In genomic region chr13:112697756-112698655, GRCh38 we compare ENCODE assay signal across 17 cellular contexts. TPM values are rescaled to one million over a fixed set of nuclear protein-coding genes. Genes with fewer than 3 reads are reported as not detected.
DNase-seq lines count a peak whose midpoint lies in the region; ATAC-seq and TF ChIP-seq lines count a peak whose summit lies in the region.
"Had no signal": no experiment of that assay in that cellular context is flagged by ENCODE, and none has a peak within 500 bp of the region (broad histone marks: within the 10 kb centered on the region; RNA-seq: fewer than 3 reads in every experiment).

No MANE protein-coding gene starts in this region.

- WGBS in lung, 2 donors: 61 to 79% methylated on average over 19 of the region's 19 CpGs

- no peak overlapping the region for H3K27ac ChIP-seq in coronary artery
- peak overlapping the region; percentile 14 to 72 for H3K27ac ChIP-seq in lung (ENCODE audit: low read depth in 1 of 2, low read length in 1 of 2)
- H3K27ac ChIP-seq: A549, brain microvascular endothelial cell, SJCRH30 had no signal

- no peaks in the 10 kb centered on the region for H3K9me3 ChIP-seq in lung (ENCODE audit: control insufficient read depth in 2 of 2, insufficient read depth in 1 of 2, low read length in 1 of 2)
- H3K9me3 ChIP-seq: A549, SJCRH30, upper lobe of right lung had no signal

- peaks cover 30% of the 10 kb centered on the region for H3K36me3 Mint-ChIP-seq in activated T-cell treated with anti-CD3 and anti-CD28 coated beads, Interleukin-2, amount 50 U/mL, for 24 hours (ENCODE audit: low read depth)
- H3K36me3 Mint-ChIP-seq in type B pancreatic cell (peaks cover 7% of the 10 kb centered on the region), chondrocyte (ENCODE audit: low read depth) (peaks cover 2% of the 10 kb centered on the region)

- peak overlapping the region; percentile 11 for H3K27ac Mint-ChIP-seq in activated T-cell treated with anti-CD3 and anti-CD28 coated beads, Interleukin-2, amount 50 U/mL, for 24 hours
- H3K27ac Mint-ChIP-seq in type B pancreatic cell (peak overlapping the region; percentile 81), chondrocyte (ENCODE audit: unreplicated experiment) (no peak overlapping the region)

- H3K27me3 Mint-ChIP-seq in activated T-cell treated with anti-CD3 and anti-CD28 coated beads, Interleukin-2, amount 50 U/mL, for 24 hours: no peaks in the 10 kb centered on the region
- H3K27me3 Mint-ChIP-seq in type B pancreatic cell (no peaks in the 10 kb centered on the region), chondrocyte (ENCODE audit: low read depth) (no peaks in the 10 kb centered on the region)

- DNase-seq in activated T-cell treated with anti-CD3 and anti-CD28 coated beads, Interleukin-2, amount 50 U/mL, for 24 hours: peak; percentile 21
- DNase-seq in activated T-cell treated with anti-CD3 and anti-CD28 coated beads, Interleukin-2, amount 50 U/mL, for 1 hour: no peak
- DNase-seq in coronary artery (ENCODE audit: low spot score): peak; percentile 50
- DNase-seq in lung (ENCODE audit: low spot score): no peak
- no peak for DNase-seq in type B pancreatic cell (ENCODE audit: extremely low spot score, unreplicated experiment)
- DNase-seq in chondrocyte (ENCODE audit: low spot score): no peak
- DNase-seq in HT-29 (ENCODE audit: low spot score): no peak
- DNase-seq in SIG-M5 treated with dmso at 0.1 percent for 504 hours (lab: John Stamatoyannopoulos, UW; ENCODE audit: unreplicated experiment): no peak
- DNase-seq: brain microvascular endothelial cell; effector CD4-positive, alpha-beta T cell; NCI-H2107; retina; SJCRH30; stimulated activated CD4-positive, alpha-beta T cell treated with anti-CD3 and anti-CD28 coated beads, Interleukin-2, amount 100 ng/mL, for 24 hours; stimulated activated CD8-positive, alpha-beta memory T cell treated with anti-CD3 and anti-CD28 coated beads, Interleukin-4, amount 100 ng/mL, for 48 hours; upper lobe of right lung had no signal

- peaks cover 6 to 22% of the 10 kb centered on the region in 2 donors for H3K4me1 ChIP-seq in lung (ENCODE audit: control insufficient read depth in 2 of 2, insufficient read depth in 2 of 2, low read length in 2 of 2)
- H3K4me1 ChIP-seq: A549, SJCRH30 had no signal

- no peak for ATAC-seq in lung (ENCODE audit: insufficient read depth, low FRiP score)
- ATAC-seq: A549, upper lobe of right lung had no signal

- H3K4me3 ChIP-seq in coronary artery (no peak overlapping the region), lung (no peak overlapping the region)
- H3K4me3 ChIP-seq: A549, SJCRH30, upper lobe of right lung had no signal

- H3K4me1 Mint-ChIP-seq in activated T-cell treated with anti-CD3 and anti-CD28 coated beads, Interleukin-2, amount 50 U/mL, for 24 hours (ENCODE audit: low read depth): peaks cover 57% of the 10 kb centered on the region
- H3K4me1 Mint-ChIP-seq in type B pancreatic cell (ENCODE audit: unreplicated experiment) (peaks cover 48% of the 10 kb centered on the region), chondrocyte (ENCODE audit: low read depth) (no peaks in the 10 kb centered on the region)

- no peaks in the 10 kb centered on the region for H3K27me3 ChIP-seq in lung (ENCODE audit: control insufficient read depth, insufficient read depth)
- H3K27me3 ChIP-seq: brain microvascular endothelial cell, SJCRH30, upper lobe of right lung had no signal

- TF ChIP-seq CTCF in coronary artery (IDR thresholded peaks at IDR 0.05): no peak
- no peak for TF ChIP-seq CTCF in lung (IDR thresholded peaks at IDR 0.05; ENCODE audit: control extremely low read depth, extremely low read depth)
- TF ChIP-seq CTCF in type B pancreatic cell (conservative IDR thresholded peaks at IDR 0.05): no peak
- no peak for TF ChIP-seq CTCF in chondrocyte (IDR thresholded peaks at IDR 0.05)

- H3K4me3 Mint-ChIP-seq in activated T-cell treated with anti-CD3 and anti-CD28 coated beads, Interleukin-2, amount 50 U/mL, for 24 hours: no peak overlapping the region
- peak overlapping the region; percentile 17 for H3K4me3 Mint-ChIP-seq in type B pancreatic cell
- H3K4me3 Mint-ChIP-seq in chondrocyte (ENCODE audit: unreplicated experiment): no peak overlapping the region

- H3K9me3 Mint-ChIP-seq in activated T-cell treated with anti-CD3 and anti-CD28 coated beads, Interleukin-2, amount 50 U/mL, for 24 hours: no peaks in the 10 kb centered on the region
- H3K9me3 Mint-ChIP-seq in type B pancreatic cell (no peaks in the 10 kb centered on the region), chondrocyte (ENCODE audit: low read depth) (no peaks in the 10 kb centered on the region)

- H3K36me3 ChIP-seq in lung (ENCODE audit: control insufficient read depth in 2 of 2, insufficient read depth in 2 of 2, low read length in 2 of 2): peaks cover 0 to 5% of the 10 kb centered on the region in 2 donors
- H3K36me3 ChIP-seq: brain microvascular endothelial cell, SJCRH30 had no signal

RNA-seq across cellular contexts. Expression of gene ATP11A, which starts 8.2 kb away (rescaled TPM):
- 100 to 1,000 TPM; 262 to 317 TPM for total RNA-seq in lung
- 10 to 100 TPM; 46.3 to 62.9 TPM for polyA plus RNA-seq in lung
- total RNA-seq in type B pancreatic cell (ENCODE audit: low replicate concordance): 70.9 and 97.6 TPM in 2 replicates
- total RNA-seq in chondrocyte: 13.1 to 22.2 TPM (median 15.4 TPM) in 3 replicates
- 37.0 and 42.5 TPM in 2 replicates for total RNA-seq in HT-29 (2014; rRNA removed; shearing (Covaris generic))

Comparison
In these comparisons a context has a peak if more than half of its experiments do, and no peak if none do; other contexts are left out.
1. DNase-seq: peak in activated T-cell treated with anti-CD3 and anti-CD28 coated beads, Interleukin-2, amount 50 U/mL, for 24 hours (single experiment) and coronary artery (single experiment); none in activated T-cell treated with anti-CD3 and anti-CD28 coated beads, Interleukin-2, amount 50 U/mL, for 1 hour (single experiment), lung (single experiment), type B pancreatic cell (single experiment), chondrocyte (single experiment), HT-29 (single experiment) and SIG-M5 treated with dmso at 0.1 percent for 504 hours (single experiment).
2. H3K27ac ChIP-seq: peak in lung (2 of 2); none in coronary artery (0 of 2).